8 cellular contexts compared by ENCODE assay signal in the genomic region with DNA sequence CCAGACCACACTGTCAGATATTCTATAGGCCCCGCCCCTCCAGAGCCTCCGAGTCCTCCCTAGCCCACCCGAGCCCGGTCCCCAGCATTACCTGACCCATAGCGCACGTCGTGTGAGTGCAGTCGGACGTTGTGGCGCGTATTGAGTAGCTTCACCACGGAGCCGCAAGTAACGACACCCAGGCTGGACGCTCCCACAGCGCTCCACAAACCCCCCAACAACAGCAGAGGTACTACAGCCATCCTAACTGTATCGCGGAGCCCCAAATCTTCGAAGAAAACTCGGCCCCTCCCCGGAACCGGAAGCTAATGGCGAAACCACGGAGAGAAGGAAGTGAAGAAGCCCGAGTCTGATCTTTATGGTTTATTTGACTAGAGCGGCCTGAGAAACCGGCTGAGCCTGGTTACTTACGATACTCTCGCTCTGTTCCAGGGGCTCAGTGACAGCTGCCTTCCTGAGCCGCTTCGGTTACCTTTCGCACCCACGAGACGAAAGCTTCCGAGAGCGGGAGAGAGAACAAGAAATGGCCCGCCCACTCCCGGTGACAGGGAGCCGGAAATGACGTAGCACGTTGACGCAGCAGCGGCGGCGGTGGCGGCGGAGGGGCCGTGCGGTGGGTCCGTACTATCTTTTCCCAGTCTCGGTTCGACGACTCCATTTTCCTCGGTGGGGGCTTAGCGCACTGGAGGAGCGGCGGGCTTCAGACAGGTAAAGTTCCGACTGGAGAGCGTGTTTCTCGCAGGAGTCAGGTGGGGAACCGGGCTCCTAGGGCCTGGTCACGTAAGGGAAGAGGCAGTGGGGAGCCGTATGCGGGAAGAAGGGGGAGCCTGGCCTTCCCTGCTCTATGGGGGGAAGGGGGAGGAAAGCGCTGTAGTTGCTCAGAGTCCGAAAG. TPM values are rescaled to one million over a fixed set of nuclear protein-coding genes. Genes with fewer than 3 reads are reported as not detected.
A peak's percentile ranks its signal among the peaks of the same experiment; 100 is the strongest.
DNase-seq lines count a peak whose midpoint lies in the region; ATAC-seq and TF ChIP-seq lines count a peak whose summit lies in the region.

A gene with protein sequence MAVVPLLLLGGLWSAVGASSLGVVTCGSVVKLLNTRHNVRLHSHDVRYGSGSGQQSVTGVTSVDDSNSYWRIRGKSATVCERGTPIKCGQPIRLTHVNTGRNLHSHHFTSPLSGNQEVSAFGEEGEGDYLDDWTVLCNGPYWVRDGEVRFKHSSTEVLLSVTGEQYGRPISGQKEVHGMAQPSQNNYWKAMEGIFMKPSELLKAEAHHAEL (minus strand): TSS at position 272 of the 892 bp plus-strand sequence. CDS start 30 bp downstream, at position 242.
A gene (plus strand): TSS at position 571 of the 892 bp plus-strand sequence. CDS start 11,197 bp downstream, outside the sequence.

- H4K20me1 ChIP-seq in mammary epithelial cell (ENCODE audit: insufficient read depth, low read length), result no peaks in the 10 kb centered on the region

- WGBS in mammary epithelial cell (ENCODE audit: low coverage, missing lambda C conversion rate), result 4% methylated on average over 51 of the region's 66 CpGs
- WGBS in spleen, 5 donors, result 0 to 1% (median 0%) methylated on average over 40 to 66 of the region's 66 CpGs

- H2AFZ ChIP-seq in mammary epithelial cell (ENCODE audit: low read depth, low read length), result peak within 1 kb of the TSS; percentile 98

- H3K4me1 ChIP-seq in mammary epithelial cell (ENCODE audit: insufficient read depth, low read length), result peaks cover 16% of the 10 kb centered on the region
- peaks cover 35 to 79% (median 59%) of the 10 kb centered on the region in 6 donors for H3K4me1 ChIP-seq in spleen

- peak within 1 kb of the TSS; percentile 95 for H3K27ac ChIP-seq in mammary epithelial cell (ENCODE audit: insufficient read depth, low read depth, low read length)
- peak within 1 kb of the TSS; percentile 94 to 99 (median 98) for H3K27ac ChIP-seq in spleen

- no peaks in the 10 kb centered on the region for H3K27me3 ChIP-seq in mammary epithelial cell (ENCODE audit: insufficient read depth, low read length)
- H3K27me3 ChIP-seq in spleen (replicated peaks in 1 of 7), result no peaks in the 10 kb centered on the region

- peaks cover 0 to 8% (median 8%) of the 10 kb centered on the region in 3 donors for H3K36me3 Mint-ChIP-seq in immature natural killer cell

- peaks cover 90% of the 10 kb centered on the region for H3K79me2 ChIP-seq in mammary epithelial cell (ENCODE audit: insufficient read depth, low read length)

- intact Hi-C loops in mammary epithelial cell (cut with micrococcal nuclease) (loop anchor here (1.0 to 5.0 kb wide), 3 partner anchors 10 to 55 kb away; a partner anchor contains a TSS), spleen (cut with DNase I; ENCODE audit: low total_unique reads) (no loop called here)

- dilution Hi-C loops in mammary epithelial cell (cut with HindIII; ENCODE audit: low sequenced_read_pairs), result no loop called here

- H3K27me3 Mint-ChIP-seq in immature natural killer cell (ENCODE audit: low read depth in 3 of 3), result peaks cover 8 to 18% (median 9%) of the 10 kb centered on the region in 3 donors

- TF ChIP-seq POLR2A in spleen (IDR thresholded peaks at IDR 0.05), result peak; percentile 52 to 72 (median 53)

- H3K9me3 ChIP-seq in mammary epithelial cell (replicated peaks; ENCODE audit: insufficient read depth, low read length), result no peaks in the 10 kb centered on the region
- H3K9me3 ChIP-seq in spleen, result peaks cover 0 to 3% (median 0%) of the 10 kb centered on the region in 8 donors

- peak within 1 kb of the TSS; percentile 99 for H3K9ac ChIP-seq in mammary epithelial cell (ENCODE audit: insufficient read depth, low read length)

- BruUV-seq in mammary epithelial cell (replicated peaks; lab: Mats Ljungman, UMichigan), result TSS peak; percentile 63

- H3K36me3 ChIP-seq in mammary epithelial cell (ENCODE audit: insufficient read depth, low read length) (no peaks in the 10 kb centered on the region), spleen (peaks cover 0 to 65% (median 30%) of the 10 kb centered on the region in 6 donors)

- peak; percentile 74 for ATAC-seq in GM18873 (IDR thresholded peaks at IDR 0.05; ENCODE audit: low FRiP score, unreplicated experiment)
- peak; percentile 64 for ATAC-seq in HG03139 (IDR thresholded peaks at IDR 0.05; ENCODE audit: unreplicated experiment)

- H3K4me2 ChIP-seq in mammary epithelial cell (ENCODE audit: insufficient read depth, low read depth, low read length), result peak within 1 kb of the TSS; percentile 98

- CTCF ChIA-PET in mammary epithelial cell (lab: Charles Lee; ENCODE audit: low non-redundant PET), result interaction anchor here (0.8 kb wide), 1 partner anchor 15 kb away, joined by 4 read pairs; no protein-coding TSS in a partner anchor

- TF ChIP-seq CTCF in WI38 (IDR thresholded peaks at IDR 0.05; ENCODE audit: low read depth, low read length) (no peak), mammary epithelial cell (conservative IDR thresholded peaks at IDR 0.05 in 1 of 2, IDR thresholded peaks at IDR 0.05 in 1 of 2; ENCODE audit: extremely low read depth in 1 of 2, insufficient read depth in 1 of 2, low read depth in 1 of 2, low read length in 2 of 2) (no peak), spleen (IDR thresholded peaks at IDR 0.05 in 8 of 11, conservative IDR thresholded peaks at IDR 0.05 in 3 of 11) (peak in 1 of 11 experiments; percentile 8)

- peak within 1 kb of the TSS; percentile 99 to 100 (median 100) for H3K27ac Mint-ChIP-seq in immature natural killer cell

- in situ Hi-C loops in mammary epithelial cell (cut with MboI; ENCODE audit: low sequenced_read_pairs in 2 of 2), result no loop called here

- DNase-seq in AG08396 (ENCODE audit: low spot score) (peak; percentile 94), NCI-H2227 treated with DMSO at 0.1 percent for 48 hours (lab: John Stamatoyannopoulos, UW) (peak; percentile 93), mammary epithelial cell (peak; percentile 85), immature natural killer cell (peak; percentile 95 to 96 (median 95)), spleen (peak; percentile 96)

- H3K9me3 Mint-ChIP-seq in immature natural killer cell, result no peaks in the 10 kb centered on the region

- peaks cover 60 to 72% of the 10 kb centered on the region in 2 donors for H3K4me1 Mint-ChIP-seq in immature natural killer cell

- H3K4me3 Mint-ChIP-seq in immature natural killer cell, result peak within 1 kb of the TSS; percentile 97 to 100 (median 100)

- H3K4me3 ChIP-seq in WI38 (ENCODE audit: low read depth, low read length) (peak within 1 kb of the TSS; percentile 82), mammary epithelial cell (replicated peaks in 1 of 3; ENCODE audit: insufficient read depth in 1 of 3, low read depth in 2 of 3, low read length in 3 of 3) (peak within 1 kb of the TSS; percentile 96 to 99 (median 96)), spleen (peak within 1 kb of the TSS; percentile 51 to 86 (median 68))

RNA-seq across cellular contexts. Expression of the first gene that starts in this region (rescaled TPM):
- total RNA-seq in mammary epithelial cell (10 to 100 TPM; 37.7 to 37.8 TPM), spleen (10 to 100 TPM; 43.1 to 54.5 (median 48.7) TPM)
- polyA plus RNA-seq in mammary epithelial cell (68.3 TPM), immature natural killer cell (100 to 1,000 TPM; 101 to 153 (median 112) TPM), spleen (10 to 100 TPM; 28.7 to 38.3 (median 35.2) TPM)
- 33.9 TPM for polyA minus RNA-seq in mammary epithelial cell

RNA-seq across cellular contexts. Expression of the second gene that starts in this region (rescaled TPM):
- 10 to 100 TPM; 51.7 to 78.9 TPM for total RNA-seq in mammary epithelial cell
- polyA plus RNA-seq in mammary epithelial cell, result 27.3 TPM
- 64.7 TPM for polyA minus RNA-seq in mammary epithelial cell
- 10 to 100 TPM in 1 of 3 donors, 1 to 10 TPM in 2; 5.2 to 18.3 (median 7.4) TPM for polyA plus RNA-seq in immature natural killer cell
- 10 to 100 TPM; 68.5 to 91.2 (median 78.7) TPM for total RNA-seq in spleen
- 10 to 100 TPM; 11.6 to 29.7 (median 24.0) TPM for polyA plus RNA-seq in spleen

Comparison
In these comparisons a context has a peak if more than half of its experiments do, and no peak if none do; other contexts are left out.
1. Peak in every context shown above with its lines: DNase-seq, ATAC-seq, H3K4me3 ChIP-seq and H3K27ac ChIP-seq.